ENCODE assay signal across 33 cellular contexts in the genomic region with DNA sequence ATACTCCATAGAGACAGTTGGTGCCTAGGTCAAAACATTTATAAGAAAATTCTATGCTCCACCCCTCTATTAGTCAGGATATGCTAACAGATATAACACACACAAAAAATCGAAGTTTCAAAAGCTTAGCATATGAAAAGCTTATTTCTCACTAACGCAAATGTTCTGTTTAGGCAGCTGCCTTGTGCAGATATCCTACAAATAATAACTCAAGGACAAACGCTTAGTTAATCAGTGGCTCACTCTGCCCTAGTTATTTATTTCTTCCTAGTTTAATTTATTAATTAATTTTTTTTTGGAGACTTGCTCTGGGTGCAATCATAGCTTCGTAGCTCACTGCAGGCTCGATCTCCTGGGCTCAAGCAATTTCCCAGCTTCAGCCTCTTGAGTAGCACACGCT.
"Had no signal": no experiment of that assay in that cellular context is flagged by ENCODE, and none has a peak within 500 bp of the region (broad histone marks: within the 10 kb centered on the region; RNA-seq: fewer than 3 reads in every experiment).

No MANE protein-coding gene starts in this region.

- FAIRE-seq: astrocyte, bronchial epithelial cell had no signal

- DNase-seq: activated effector memory CD4-positive, alpha-beta T cell treated with anti-CD3 and anti-CD28 coated beads, Interleukin-2, amount 50 U/mL, for 16 hours; activated effector memory CD4-positive, alpha-beta T cell treated with Interleukin-2 at 50 U/mL for 16 hours; activated gamma-delta T cell; activated gamma-delta T cell treated with Interleukin-2 at 50 U/mL for 16 hours; activated naive CD4-positive, alpha-beta T cell; activated naive CD4-positive, alpha-beta T cell treated with anti-CD3 and anti-CD28 coated beads for 36 hours; activated naive CD4-positive, alpha-beta T cell treated with anti-CD3 and anti-CD28 coated beads, Interleukin-2, amount 10 ng/mL, durations not matched to agents 7 days and 5 days; activated naive CD4-positive, alpha-beta T cell treated with anti-CD3 and anti-CD28 coated beads, Interleukin-2, amount 50 U/mL, for 16 hours; activated naive CD4-positive, alpha-beta T cell treated with Interleukin-2 at 50 U/mL for 16 hours; activated naive CD8-positive, alpha-beta T cell treated with anti-CD3 and anti-CD28 coated beads for 36 hours; activated naive CD8-positive, alpha-beta T cell treated with anti-CD3 and anti-CD28 coated beads, Interleukin-2, amount 10 ng/mL, durations not matched to agents 7 days and 5 days; activated naive CD8-positive, alpha-beta T cell treated with anti-CD3 and anti-CD28 coated beads, Interleukin-2, amount 50 U/mL, for 24 hours; activated T-cell treated with anti-CD3 and anti-CD28 coated beads, Interleukin-2, amount 50 U/mL, for 1 hour; activated T-cell treated with anti-CD3 and anti-CD28 coated beads, Interleukin-2, amount 50 U/mL, for 24 hours; activated T-cell treated with anti-CD3 and anti-CD28 coated beads, Interleukin-2, amount 50 U/mL, for 4 hours; activated T-cell treated with anti-CD3 and anti-CD28 coated beads, Interleukin-2, amount 50 U/mL, for 48 hours; activated T-cell treated with anti-CD3 and anti-CD28 coated beads, Interleukin-2, amount 50 U/mL, for 72 hours; adrenal gland; amniotic stem cell; amygdala; anterior cingulate cortex; aorta; brain microvascular endothelial cell; caudate nucleus; central memory CD4-positive, alpha-beta T cell; cerebellar nuclear complex had no signal

- H3K4me1 ChIP-seq: adrenal gland, ascending aorta, breast epithelium had no signal

- ATAC-seq: activated naive CD4-positive, alpha-beta T cell treated with anti-CD3 and anti-CD28 coated beads, Interleukin-2, amount 50 U/mL, for 72 hours; activated naive CD8-positive, alpha-beta T cell treated with anti-CD3 and anti-CD28 coated beads, Interleukin-2, amount 50 U/mL, for 24 hours; activated T-cell treated with anti-CD3 and anti-CD28 coated beads, Interleukin-2, amount 50 U/mL, for 4 hours; activated T-cell treated with anti-CD3 and anti-CD28 coated beads, Interleukin-2, amount 50 U/mL, for 72 hours; activated T-helper 17 cell treated with anti-CD3 and anti-CD28 coated beads, Interleukin-2, amount 50 U/mL, for 72 hours had no signal

- H3K27ac ChIP-seq: adrenal gland, ascending aorta, brain microvascular endothelial cell, breast epithelium, cardiac muscle cell had no signal

- H3K27me3 ChIP-seq: adrenal gland, ascending aorta, brain microvascular endothelial cell, breast epithelium, cardiac muscle cell had no signal

- H3K9me3 ChIP-seq: adrenal gland, ascending aorta, breast epithelium had no signal

- H3K4me3 ChIP-seq: adrenal gland, ascending aorta, breast epithelium, cardiac muscle cell had no signal

- H3K36me3 ChIP-seq: adrenal gland, ascending aorta, brain microvascular endothelial cell, breast epithelium, cardiac muscle cell had no signal
